8 cellular contexts compared by ENCODE assay signal in the genomic region with DNA sequence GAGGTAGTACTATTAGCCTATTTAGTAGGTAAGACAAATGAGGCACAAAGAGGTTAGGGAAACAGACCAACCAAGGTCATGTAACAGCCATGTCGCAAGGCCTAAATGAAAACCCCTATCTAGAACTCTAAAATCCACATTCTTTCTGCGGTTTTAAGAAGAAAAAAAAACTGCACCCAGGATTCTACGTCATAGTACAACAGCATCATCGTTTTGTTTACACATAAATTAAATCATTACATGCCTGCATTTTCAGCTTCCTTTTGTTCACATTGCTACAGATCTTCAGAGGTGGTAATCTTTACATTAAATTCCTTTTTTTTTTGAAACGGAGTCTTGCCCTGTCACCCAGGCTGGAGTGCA. TPM values are rescaled to one million over a fixed set of nuclear protein-coding genes. Genes with fewer than 3 reads are reported as not detected.
DNase-seq lines count a peak whose midpoint lies in the region; ATAC-seq and TF ChIP-seq lines count a peak whose summit lies in the region.

No MANE protein-coding gene starts in this region.

- no peak for ATAC-seq in activated naive CD4-positive, alpha-beta T cell treated with anti-CD3 and anti-CD28 coated beads, Interleukin-2, amount 50 U/mL, for 72 hours

- no peak for DNase-seq in activated naive CD4-positive, alpha-beta T cell treated with anti-CD3 and anti-CD28 coated beads, Interleukin-2, amount 10 ng/mL, durations not matched to agents 7 days and 5 days
- DNase-seq in activated naive CD4-positive, alpha-beta T cell treated with anti-CD3 and anti-CD28 coated beads, Interleukin-2, amount 50 U/mL, for 72 hours (ENCODE audit: low spot score in 2 of 2) = no peak
- DNase-seq in WERI-Rb-1 (no peak), iris pigment epithelial cell (ENCODE audit: low read depth) (peak; percentile 42), transverse colon (no peak), posterior vena cava (ENCODE audit: low spot score) (no peak), colonic mucosa (no peak), NCI-H2029 (lab: John Stamatoyannopoulos, UW) (no peak)

- H3K4me3 ChIP-seq in WERI-Rb-1 (ENCODE audit: low read depth, low read length) = no peak overlapping the region
- peak overlapping the region in 3 of 4 donors; percentile 69 to 92 (median 72) for H3K4me3 ChIP-seq in transverse colon
- no peak overlapping the region for H3K4me3 ChIP-seq in colonic mucosa

- TF ChIP-seq EP300 in transverse colon (IDR thresholded peaks at IDR 0.05; ENCODE audit: low read depth) = no peak

- no peaks in the 10 kb centered on the region for H3K9me3 Mint-ChIP-seq in activated naive CD4-positive, alpha-beta T cell treated with anti-CD3 and anti-CD28 coated beads, Interleukin-2, amount 10 ng/mL, durations not matched to agents 7 days and 5 days
- no peaks in the 10 kb centered on the region for H3K9me3 Mint-ChIP-seq in activated naive CD4-positive, alpha-beta T cell treated with anti-CD3 and anti-CD28 coated beads, Interleukin-2, amount 50 U/mL, for 72 hours

- TF ChIP-seq POLR2A in transverse colon (IDR thresholded peaks at IDR 0.05) = no peak

- H3K27me3 ChIP-seq in WERI-Rb-1 (ENCODE audit: insufficient read depth, low read depth, severe bottlenecking) (no peaks in the 10 kb centered on the region), transverse colon (no peaks in the 10 kb centered on the region), colonic mucosa (no peaks in the 10 kb centered on the region)

- H3K4me1 Mint-ChIP-seq in activated naive CD4-positive, alpha-beta T cell treated with anti-CD3 and anti-CD28 coated beads, Interleukin-2, amount 10 ng/mL, durations not matched to agents 7 days and 5 days = peaks cover 29% of the 10 kb centered on the region

- H3K9ac ChIP-seq in colonic mucosa (ENCODE audit: low read depth in 2 of 2, low read length in 2 of 2) = no peak overlapping the region

- H3K27ac ChIP-seq in WERI-Rb-1 (0 out of 2 replicates have a peak overlapping the region, but pooled peaks have one; percentile 1), transverse colon (peak overlapping the region; percentile 80 to 86 (median 84)), colonic mucosa (no peak overlapping the region)

- peak overlapping the region; percentile 88 for H3K4me3 Mint-ChIP-seq in activated naive CD4-positive, alpha-beta T cell treated with anti-CD3 and anti-CD28 coated beads, Interleukin-2, amount 10 ng/mL, durations not matched to agents 7 days and 5 days

- H3K36me3 Mint-ChIP-seq in activated naive CD4-positive, alpha-beta T cell treated with anti-CD3 and anti-CD28 coated beads, Interleukin-2, amount 10 ng/mL, durations not matched to agents 7 days and 5 days = peaks cover 26% of the 10 kb centered on the region
- peaks cover 13 to 21% of the 10 kb centered on the region in 2 donors for H3K36me3 Mint-ChIP-seq in activated naive CD4-positive, alpha-beta T cell treated with anti-CD3 and anti-CD28 coated beads, Interleukin-2, amount 50 U/mL, for 72 hours

- peaks cover 33% of the 10 kb centered on the region for H3K36me3 ChIP-seq in WERI-Rb-1
- H3K36me3 ChIP-seq in transverse colon = peaks cover 0 to 26% (median 2%) of the 10 kb centered on the region in 4 donors
- no peaks in the 10 kb centered on the region for H3K36me3 ChIP-seq in colonic mucosa

- H3K27ac Mint-ChIP-seq in activated naive CD4-positive, alpha-beta T cell treated with anti-CD3 and anti-CD28 coated beads, Interleukin-2, amount 10 ng/mL, durations not matched to agents 7 days and 5 days = peak overlapping the region; percentile 93
- peak overlapping the region in 1 of 2 donors; percentile 99 for H3K27ac Mint-ChIP-seq in activated naive CD4-positive, alpha-beta T cell treated with anti-CD3 and anti-CD28 coated beads, Interleukin-2, amount 50 U/mL, for 72 hours

- in situ Hi-C loops in transverse colon (cut with MboI; ENCODE audit: low pct_ligation_motif_present in 1 of 4, low pct_unique_long_range_greater_than_20kb in 1 of 4, low sequenced_read_pairs in 3 of 4) = loop anchor here in 1 of 4 donors (10.0 kb wide), 1 partner anchor 461 kb away; no protein-coding TSS in a partner anchor

- 33 to 58% methylated on average over 4 to 5 of the region's 5 CpGs for WGBS in transverse colon (ENCODE audit: low coverage in 1 of 2), 2 donors

- H3K9me3 ChIP-seq in WERI-Rb-1 (ENCODE audit: severe bottlenecking) = no peaks in the 10 kb centered on the region
- H3K9me3 ChIP-seq in transverse colon = no peaks in the 10 kb centered on the region
- no peaks in the 10 kb centered on the region for H3K9me3 ChIP-seq in colonic mucosa

- H3K4me1 ChIP-seq in transverse colon = peaks cover 11 to 31% (median 19%) of the 10 kb centered on the region in 4 donors
- peaks cover 7% of the 10 kb centered on the region for H3K4me1 ChIP-seq in colonic mucosa

- TF ChIP-seq CTCF in WERI-Rb-1 (IDR thresholded peaks at IDR 0.05; ENCODE audit: low read depth, low read length) = no peak
- no peak for TF ChIP-seq CTCF in transverse colon (IDR thresholded peaks at IDR 0.05)
- no peak for TF ChIP-seq CTCF in colonic mucosa (IDR thresholded peaks at IDR 0.05)

- intact Hi-C loops in transverse colon (cut with DNase I; ENCODE audit: low total_unique reads) = no loop called here
- intact Hi-C loops in posterior vena cava (cut with DNase I) = loop anchor here in 1 of 2 donors (5.0 kb wide), 2 partner anchors 188 to 652 kb away; no protein-coding TSS in a partner anchor
- intact Hi-C loops in colonic mucosa (cut with DNase I) = no loop called here

- CTCF ChIA-PET in activated naive CD4-positive, alpha-beta T cell treated with anti-CD3 and anti-CD28 coated beads, Interleukin-2, amount 10 ng/mL, durations not matched to agents 7 days and 5 days (lab: Charles Lee) = interaction anchor here (0.8 to 5.4 kb wide), 14 partner anchors 10 to 674 kb away, joined by 3 to 33 read pairs (median 4); no protein-coding TSS in a partner anchor

- H3K27me3 Mint-ChIP-seq in activated naive CD4-positive, alpha-beta T cell treated with anti-CD3 and anti-CD28 coated beads, Interleukin-2, amount 10 ng/mL, durations not matched to agents 7 days and 5 days = peaks cover 15% of the 10 kb centered on the region

RNA-seq across cellular contexts. Expression of a gene that starts 0.5 kb away (rescaled TPM):
- 100 to 1,000 TPM in 1 of 2 donors, 10 to 100 TPM in 1; 87.1 to 166 TPM for total RNA-seq in activated naive CD4-positive, alpha-beta T cell treated with anti-CD3 and anti-CD28 coated beads, Interleukin-2, amount 50 U/mL, for 72 hours
- 10 to 100 TPM; 18.3 to 66.6 (median 47.8) TPM for total RNA-seq in transverse colon
- total RNA-seq in posterior vena cava = 10 to 100 TPM; 53.3 to 62.7 TPM
- total RNA-seq in colonic mucosa = 10 to 100 TPM; 50.3 to 75.8 TPM

Comparison
In these comparisons a context has a peak if more than half of its experiments do, and no peak if none do; other contexts are left out.
1. H3K4me3 ChIP-seq: peak in transverse colon (3 of 4); none in WERI-Rb-1 (single experiment) and colonic mucosa (single experiment).